ENCODE assay signal across 8 cellular contexts in genomic region chr3:187368251-187368733, GRCh38. TPM values are rescaled to one million over a fixed set of nuclear protein-coding genes. Genes with fewer than 3 reads are reported as not detected.
A peak's percentile ranks its signal among the peaks of the same experiment; 100 is the strongest.
DNase-seq lines count a peak whose midpoint lies in the region; ATAC-seq, FAIRE-seq and TF ChIP-seq lines count a peak whose summit lies in the region.

A gene with protein sequence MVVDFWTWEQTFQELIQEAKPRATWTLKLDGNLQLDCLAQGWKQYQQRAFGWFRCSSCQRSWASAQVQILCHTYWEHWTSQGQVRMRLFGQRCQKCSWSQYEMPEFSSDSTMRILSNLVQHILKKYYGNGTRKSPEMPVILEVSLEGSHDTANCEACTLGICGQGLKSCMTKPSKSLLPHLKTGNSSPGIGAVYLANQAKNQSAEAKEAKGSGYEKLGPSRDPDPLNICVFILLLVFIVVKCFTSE (plus strand): TSS chr3:187368385. CDS start chr3:187368442, 57 bp downstream.

- H3K9me1 ChIP-seq in keratinocyte (ENCODE audit: control insufficient read depth, extremely low read depth, insufficient read depth, low read length) = no peaks in the 10 kb centered on the region

- ATAC-seq in GM18858 (IDR thresholded peaks at IDR 0.05; ENCODE audit: unreplicated experiment) (peak; percentile 98), HG03039 (IDR thresholded peaks at IDR 0.05; ENCODE audit: unreplicated experiment) (peak; percentile 93)

- H3K27me3 ChIP-seq in ACC112 (ENCODE audit: insufficient read depth, low read length) = no peaks in the 10 kb centered on the region
- H3K27me3 ChIP-seq in keratinocyte (ENCODE audit: control insufficient read depth, extremely low read depth, insufficient read depth, low read length) = peaks cover 4% of the 10 kb centered on the region

- FAIRE-seq in keratinocyte (lab: Jason Lieb, UNC) = peak; percentile 9

- H3K27ac ChIP-seq in ACC112 (ENCODE audit: low read depth, low read length) (peak within 1 kb of the TSS; percentile 85), keratinocyte (ENCODE audit: control insufficient read depth, insufficient read depth, low read length) (peak within 1 kb of the TSS; percentile 0)

- H3K79me2 ChIP-seq in ACC112 (ENCODE audit: control insufficient read depth, insufficient read depth, low read length, unreplicated experiment) (peaks cover 18% of the 10 kb centered on the region), keratinocyte (ENCODE audit: control insufficient read depth, insufficient read depth, low read length) (no peaks in the 10 kb centered on the region)

- H2AFZ ChIP-seq in ACC112 (ENCODE audit: low read length, unreplicated experiment) (peak within 1 kb of the TSS; percentile 99), keratinocyte (ENCODE audit: control insufficient read depth, low read length) (peak within 1 kb of the TSS; percentile 82)

- H3K4me1 ChIP-seq in ACC112 (ENCODE audit: control insufficient read depth, insufficient read depth, low read length, unreplicated experiment) (peaks cover 12% of the 10 kb centered on the region), keratinocyte (ENCODE audit: control insufficient read depth, extremely low read depth, insufficient read depth, low read length) (peaks cover 4% of the 10 kb centered on the region)

- peak within 1 kb of the TSS; percentile 49 for H3K9ac ChIP-seq in keratinocyte (ENCODE audit: control insufficient read depth, extremely low read depth, insufficient read depth, low read length)

- TF ChIP-seq CTCF in astrocyte of the cerebellum (IDR thresholded peaks at IDR 0.05; ENCODE audit: low read depth, low read length, missing control alignments) (no peak), keratinocyte (optimal IDR thresholded peaks at IDR 0.05 in 1 of 3, IDR thresholded peaks at IDR 0.05 in 1 of 3, conservative IDR thresholded peaks at IDR 0.05 in 1 of 3; ENCODE audit: extremely low read depth in 1 of 3, insufficient read depth in 2 of 3, low read length in 3 of 3) (no peak)

- no peaks in the 10 kb centered on the region for H4K20me1 ChIP-seq in keratinocyte (ENCODE audit: control insufficient read depth, extremely low read depth, insufficient read depth, low read length)

- H3K4me3 ChIP-seq in ACC112 (ENCODE audit: low read depth, low read length) (peak within 1 kb of the TSS; percentile 85), astrocyte of the cerebellum (ENCODE audit: low read depth, low read length) (peak within 1 kb of the TSS; percentile 19), keratinocyte (ENCODE audit: control insufficient read depth in 2 of 3, extremely low read depth in 1 of 3, insufficient read depth in 2 of 3, low read depth in 1 of 3, low read length in 3 of 3) (peak within 1 kb of the TSS in 1 of 3 experiments; percentile 31)

- no peaks in the 10 kb centered on the region for H3K9me3 ChIP-seq in keratinocyte (ENCODE audit: control insufficient read depth, low read depth, low read length)

- peak within 1 kb of the TSS; percentile 73 for H3K4me2 ChIP-seq in keratinocyte (ENCODE audit: control insufficient read depth, extremely low read depth, insufficient read depth, low read depth, low read length)

- in situ Hi-C loops in astrocyte of the cerebellum (cut with HindIII; ENCODE audit: low sequenced_read_pairs) = loop anchor here (10.0 kb wide), 1 partner anchor 87 kb away; no protein-coding TSS in a partner anchor

- dilution Hi-C loops in keratinocyte (cut with MboI; ENCODE audit: extremely low pct_ligation_motif_present, low sequenced_read_pairs) = no loop called here

- DNase-seq in RPMI8226 (peak; percentile 85), astrocyte of the cerebellum (ENCODE audit: low read depth) (peak; percentile 29), keratinocyte (ENCODE audit: low read depth, low spot score) (no peak), islet precursor cell (no peak)
- DNase-seq in stimulated activated CD4-positive, alpha-beta T cell treated with anti-CD3 and anti-CD28 coated beads, Interleukin-4, amount 100 ng/mL, for 4 hours = peak; percentile 15 to 38

- H3K36me3 ChIP-seq in ACC112 (ENCODE audit: insufficient read depth, low read length) = peaks cover 31% of the 10 kb centered on the region
- H3K36me3 ChIP-seq in keratinocyte (ENCODE audit: control insufficient read depth in 2 of 2, extremely low read depth in 1 of 2, insufficient read depth in 2 of 2, low read length in 2 of 2) = no peaks in the 10 kb centered on the region

RNA-seq across cellular contexts. Expression of the gene that starts here (rescaled TPM):
- polyA plus RNA-seq in keratinocyte = 0.38 to 0.56 TPM (median 0.46 TPM) in 3 replicates
- 0.29 TPM for polyA plus RNA-seq in keratinocyte (2011; ENCODE audit: low read depth)
- polyA plus RNA-seq in keratinocyte (2011; cell fraction: cytosol; rRNA removed) = 0.29 and 0.40 TPM in 2 replicates
- 0.74 and 1.1 TPM in 2 replicates for polyA plus RNA-seq in keratinocyte (2011; cell fraction: nucleus; rRNA removed)
- 0.14 and 0.72 TPM in 2 replicates for polyA plus RNA-seq in keratinocyte (2012; ENCODE audit: low replicate concordance)
- 0.42 to 0.66 TPM (median 0.52 TPM) in 3 replicates for polyA minus RNA-seq in keratinocyte
- polyA minus RNA-seq in keratinocyte (2011; cell fraction: cytosol; rRNA and poly(A)+ RNA removed) = not detected
- 0.63 TPM in 1 of 2 replicates, not detected in the other for polyA minus RNA-seq in keratinocyte (2011; cell fraction: nucleus; rRNA and poly(A)+ RNA removed)

Comparison
In these comparisons a context has a peak if more than half of its experiments do, and no peak if none do; other contexts are left out.
1. DNase-seq: peak in RPMI8226 (single experiment), astrocyte of the cerebellum (single experiment) and stimulated activated CD4-positive, alpha-beta T cell treated with anti-CD3 and anti-CD28 coated beads, Interleukin-4, amount 100 ng/mL, for 4 hours (2 of 2); none in keratinocyte (single experiment) and islet precursor cell (single experiment).